In the genomic region with DNA sequence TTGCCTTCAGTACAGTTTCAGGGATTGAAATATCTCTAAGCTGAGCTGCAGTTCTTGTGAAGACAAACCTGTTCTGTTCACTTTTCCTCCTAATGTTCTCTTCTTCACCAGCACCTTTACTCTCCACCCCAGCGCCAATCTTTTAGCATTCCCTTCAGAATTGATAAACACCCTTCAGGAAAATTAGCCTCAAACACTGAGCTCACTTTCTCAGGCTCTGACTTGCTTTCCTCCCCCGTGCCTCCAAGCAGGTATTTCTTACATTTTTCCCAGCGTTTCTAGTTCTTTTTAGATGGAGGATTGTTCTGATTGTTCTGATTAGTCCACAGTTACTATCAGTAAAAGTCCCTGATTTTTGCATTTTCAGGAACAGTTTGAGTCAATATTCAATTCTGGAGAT, we compare ENCODE assay signal across 21 cellular contexts.
"Had no signal": no experiment of that assay in that cellular context is flagged by ENCODE, and none has a peak within 500 bp of the region (broad histone marks: within the 10 kb centered on the region; RNA-seq: fewer than 3 reads in every experiment).

No MANE protein-coding gene starts in this region.

- H3K4me2 ChIP-seq: SK-N-SH had no signal

- H3K9me3 ChIP-seq: SK-N-SH had no signal

- FAIRE-seq: HepG2 had no signal

- DNase-seq: IMR-90, Karpas-422, KG1, MM.1S, NCI-H1092 treated with DMSO at 0.1 percent for 48 hours, NCI-H1436, NCI-H187, NCI-H2029, NCI-H2081 treated with DMSO at 0.1 percent for 48 hours, NCI-H2171, NCI-H226, NCI-H446, NCI-H510A, NCI-H524 treated with DMSO at 0.1 percent for 48 hours, NCI-H69, NCI-H774, SHP77, SK-N-SH, SW 1271 had no signal

- H3K27ac ChIP-seq: RWPE1 had no signal

- H3K9ac ChIP-seq: SK-N-SH had no signal

- ATAC-seq: HepG2 had no signal
